14 cellular contexts compared by ENCODE assay signal in the genomic region with DNA sequence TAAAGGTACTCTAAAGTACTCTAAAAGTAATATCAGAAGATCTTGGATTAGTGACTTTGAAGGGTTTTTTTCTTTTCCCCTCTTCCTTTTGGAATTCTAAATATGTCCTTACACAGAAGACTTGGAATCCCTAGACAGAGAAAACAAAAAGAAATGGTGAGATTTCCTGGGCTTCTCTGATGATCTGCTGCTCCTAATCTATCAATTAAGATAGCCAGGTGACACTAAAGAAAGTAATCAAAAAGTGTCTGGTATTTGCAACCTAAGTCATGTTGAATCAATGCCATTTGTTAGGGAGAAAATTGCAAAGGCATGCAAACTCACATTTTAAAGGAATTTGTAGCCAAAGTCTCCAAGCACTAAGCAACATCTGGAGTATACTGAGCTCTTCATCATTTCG. TPM values are rescaled to one million over a fixed set of nuclear protein-coding genes. Genes with fewer than 3 reads are reported as not detected.
DNase-seq lines count a peak whose midpoint lies in the region; ATAC-seq and TF ChIP-seq lines count a peak whose summit lies in the region.
"Had no signal": no experiment of that assay in that cellular context is flagged by ENCODE, and none has a peak within 500 bp of the region (broad histone marks: within the 10 kb centered on the region; RNA-seq: fewer than 3 reads in every experiment).

No MANE protein-coding gene starts in this region.

- DNase-seq in AG20443 (ENCODE audit: low spot score), result peak; percentile 29
- no peak for DNase-seq in HFFc6
- no peak for DNase-seq in endodermal cell
- peak; percentile 14 for DNase-seq in neuronal stem cell (ENCODE audit: low spot score)
- no peak for DNase-seq in NCI-H2081 treated with DMSO at 0.1 percent for 48 hours (lab: John Stamatoyannopoulos, UW)
- DNase-seq in stimulated activated CD4-positive, alpha-beta T cell treated with anti-CD3 and anti-CD28 coated beads, Interleukin-15, amount 100 ng/mL, for 24 hours, result no peak
- DNase-seq: DMS79 treated with DMSO at 0.1 percent for 48 hours, HCEC 1CT, NCI-H1105 had no signal

- no peak overlapping the region for H2BK120ac ChIP-seq in neuronal stem cell (ENCODE audit: low read depth, low read length)

- TF ChIP-seq CTCF in HFFc6 (IDR thresholded peaks at IDR 0.05) (no peak), endodermal cell (conservative IDR thresholded peaks at IDR 0.05) (no peak)

- WGBS in endodermal cell (ENCODE audit: insufficient coverage in 1 of 2, insufficient read length in 1 of 2), 2 experiments, result 71 to 83% methylated on average over 1 of the region's 1 CpG
- WGBS in neuronal stem cell (ENCODE audit: extremely low coverage in 2 of 2, insufficient read length in 2 of 2, insufficient replicate concordance in 1 of 2), 2 donors, result no CpG with 5 or more reads among the region's 1 CpG

- H4K8ac ChIP-seq in neuronal stem cell (ENCODE audit: low read depth, low read length), result no peak overlapping the region

- H3K4me3 Mint-ChIP-seq in HFFc6, result peak overlapping the region; percentile 3; the same call in 1 of the 2 replicates
- H3K4me3 Mint-ChIP-seq in endodermal cell, result no peak overlapping the region

- H3K36me3 Mint-ChIP-seq in HFFc6 (ENCODE audit: low read depth) (no peaks in the 10 kb centered on the region), endodermal cell (ENCODE audit: low read depth) (no peaks in the 10 kb centered on the region)

- no peak overlapping the region for H3K27ac ChIP-seq in endodermal cell (ENCODE audit: low read depth, low read length)
- no peak overlapping the region for H3K27ac ChIP-seq in neuronal stem cell (replicated peaks; ENCODE audit: low read length)
- H3K27ac ChIP-seq: BLaER1 treated with 17β-estradiol and CSF1 and Interleukin-3, amounts not matched to agents 10 nM and 100 nM had no signal

- no peak overlapping the region for H3K14ac ChIP-seq in neuronal stem cell (ENCODE audit: low read length)

- no peak overlapping the region for H3K4me2 ChIP-seq in neuronal stem cell (ENCODE audit: insufficient read depth, low read length, poor library complexity, severe bottlenecking)
- H3K4me2 ChIP-seq: BLaER1 treated with 17β-estradiol and CSF1 and Interleukin-3, amounts not matched to agents 10 nM and 100 nM had no signal

- no peak overlapping the region for H3K4ac ChIP-seq in neuronal stem cell (ENCODE audit: low read length)

- H3K4me1 ChIP-seq in endodermal cell (ENCODE audit: control insufficient read depth, insufficient read depth, low read length), result peaks cover 9% of the 10 kb centered on the region
- H3K4me1 ChIP-seq in neuronal stem cell (ENCODE audit: control insufficient read depth in 2 of 2, insufficient read depth in 1 of 2, low read depth in 1 of 2, low read length in 2 of 2), result peaks cover 0 to 3% of the 10 kb centered on the region in 2 donors
- H3K4me1 ChIP-seq: BLaER1 treated with 17β-estradiol and CSF1 and Interleukin-3, amounts not matched to agents 10 nM and 100 nM had no signal

- H3K27me3 Mint-ChIP-seq in HFFc6 (ENCODE audit: insufficient read depth), result no peaks in the 10 kb centered on the region; the same call in 1 of the 2 replicates
- H3K27me3 Mint-ChIP-seq in endodermal cell (ENCODE audit: insufficient read depth), result no peaks in the 10 kb centered on the region

- H3K9ac ChIP-seq in endodermal cell (ENCODE audit: extremely low read depth, low read length, poor library complexity, severe bottlenecking) (no peak overlapping the region), neuronal stem cell (ENCODE audit: low read depth, low read length, poor library complexity) (no peak overlapping the region)
- H3K9ac ChIP-seq: BLaER1 treated with 17β-estradiol and CSF1 and Interleukin-3, amounts not matched to agents 10 nM and 100 nM had no signal

- H3K23ac ChIP-seq in neuronal stem cell (ENCODE audit: low read depth, low read length, poor library complexity), result no peak overlapping the region

- peaks cover 22% of the 10 kb centered on the region for H3K4me1 Mint-ChIP-seq in HFFc6 (ENCODE audit: low read depth)
- H3K4me1 Mint-ChIP-seq in endodermal cell, result peaks cover 21% of the 10 kb centered on the region

- H4K91ac ChIP-seq in neuronal stem cell (ENCODE audit: low read depth, low read length, poor library complexity), result no peak overlapping the region

- H3K9me3 ChIP-seq in endodermal cell (ENCODE audit: control insufficient read depth, low read length) (peaks cover 18% of the 10 kb centered on the region), neuronal stem cell (replicated peaks in 1 of 2; ENCODE audit: control insufficient read depth in 2 of 2, insufficient read depth in 1 of 2, low read depth in 1 of 2, low read length in 2 of 2) (no peaks in the 10 kb centered on the region)

- H3K9me3 Mint-ChIP-seq in HFFc6 (no peaks in the 10 kb centered on the region), endodermal cell (peaks cover 11% of the 10 kb centered on the region)

- no peak for ATAC-seq in HG03565 (IDR thresholded peaks at IDR 0.05; ENCODE audit: unreplicated experiment)
- ATAC-seq: K562, Panc1, Right ventricle myocardium inferior had no signal

- no peak overlapping the region for H3K18ac ChIP-seq in neuronal stem cell (ENCODE audit: low read length)

- no peak overlapping the region; the same call in 1 of the 2 replicates for H3K27ac Mint-ChIP-seq in HFFc6
- peak overlapping the region; percentile 33 for H3K27ac Mint-ChIP-seq in endodermal cell

- H2AK5ac ChIP-seq in neuronal stem cell (ENCODE audit: low read depth, low read length), result no peak overlapping the region

- H2BK15ac ChIP-seq in neuronal stem cell (ENCODE audit: low read length), result no peak overlapping the region

- no peaks in the 10 kb centered on the region for H3K79me1 ChIP-seq in neuronal stem cell (ENCODE audit: low read depth, low read length)

- no peak overlapping the region for H2BK5ac ChIP-seq in neuronal stem cell (ENCODE audit: low read length)

- no peak overlapping the region for H3K4me3 ChIP-seq in endodermal cell (ENCODE audit: low read length)
- H3K4me3 ChIP-seq in neuronal stem cell (ENCODE audit: low read length in 2 of 2), result no peak overlapping the region
- H3K4me3 ChIP-seq: BLaER1 treated with 17β-estradiol and CSF1 and Interleukin-3, amounts not matched to agents 10 nM and 100 nM; K562 had no signal

- H3K27me3 ChIP-seq in endodermal cell (ENCODE audit: control insufficient read depth, insufficient read depth, low read length, poor library complexity, severe bottlenecking) (no peaks in the 10 kb centered on the region), neuronal stem cell (ENCODE audit: control insufficient read depth in 3 of 3, insufficient read depth in 3 of 3, low read depth in 1 of 3, low read length in 3 of 3) (no peaks in the 10 kb centered on the region)

- no peak overlapping the region for H2AFZ ChIP-seq in neuronal stem cell (ENCODE audit: low read length)

- no peak overlapping the region for H2BK12ac ChIP-seq in neuronal stem cell (ENCODE audit: low read length)

- H3K36me3 ChIP-seq in endodermal cell (ENCODE audit: control insufficient read depth, insufficient read depth, low read length), result no peaks in the 10 kb centered on the region
- H3K36me3 ChIP-seq in neuronal stem cell (replicated peaks in 1 of 2; ENCODE audit: control insufficient read depth in 2 of 2, insufficient read depth in 2 of 2, low read length in 2 of 2), result no peaks in the 10 kb centered on the region
- H3K36me3 ChIP-seq: BLaER1 treated with 17β-estradiol and CSF1 and Interleukin-3, amounts not matched to agents 10 nM and 100 nM had no signal

RNA-seq across cellular contexts. Expression of a gene that starts 29.5 kb away (rescaled TPM):
- total RNA-seq in HFFc6 (2021; fragmentation: NEBNext Ultra II Directional; extraction: Animal tissue kit (Norgen Biotek cat#: 25700)), result 100 to 1,000 TPM in 5 of 6 experiments, 10 to 100 TPM in 1; 99.4 to 142 (median 129) TPM
- 10 to 100 TPM; 40.0 to 89.2 TPM for total RNA-seq in endodermal cell
- 50.6 TPM for polyA plus RNA-seq in endodermal cell (2013, experiment 1 of 2)
- polyA plus RNA-seq in endodermal cell (2013, experiment 2 of 2), result 51.3 TPM
- 54.4 TPM for polyA plus RNA-seq in neuronal stem cell (2013, experiment 1 of 2)
- polyA plus RNA-seq in neuronal stem cell (2013, experiment 2 of 2), result 55.6 TPM
- polyA plus RNA-seq: K562 had no signal

Comparison
In these comparisons a context has a peak if more than half of its experiments do, and no peak if none do; other contexts are left out.
1. DNase-seq: peak in AG20443 (single experiment) and neuronal stem cell (single experiment); none in HFFc6 (single experiment), endodermal cell (single experiment), NCI-H2081 treated with DMSO at 0.1 percent for 48 hours (single experiment) and stimulated activated CD4-positive, alpha-beta T cell treated with anti-CD3 and anti-CD28 coated beads, Interleukin-15, amount 100 ng/mL, for 24 hours (single experiment).